ENCODE assay signal across 6 cellular contexts in the genomic region with DNA sequence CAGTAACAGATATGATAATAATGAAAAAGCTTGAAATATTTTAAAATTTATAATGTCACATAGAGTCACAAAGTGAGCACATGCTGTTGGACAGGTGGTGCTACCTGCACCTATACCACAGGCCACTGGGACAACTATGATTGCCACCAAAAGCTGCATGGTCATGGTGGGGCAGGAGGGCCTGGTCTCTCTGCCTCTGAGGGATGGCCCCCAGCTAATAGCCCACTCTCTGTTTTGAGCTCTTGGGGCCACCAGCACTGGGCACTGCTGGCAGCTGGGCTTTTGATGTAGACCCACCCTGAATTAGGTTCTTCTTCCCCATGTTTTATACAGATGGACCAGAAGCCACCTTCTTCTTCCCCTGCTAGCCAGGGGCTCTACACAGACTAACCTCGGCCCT.
"Had no signal": no experiment of that assay in that cellular context is flagged by ENCODE, and none has a peak within 500 bp of the region (broad histone marks: within the 10 kb centered on the region; RNA-seq: fewer than 3 reads in every experiment).

No MANE protein-coding gene starts in this region.

- H3K27ac Mint-ChIP-seq: GM23338, H9, IgD-negative memory B cell had no signal

- H3K4me1 Mint-ChIP-seq: GM23338, IgD-negative memory B cell had no signal

- H3K4me2 ChIP-seq: GM23338 had no signal

- ATAC-seq: GM23338, HepG2 had no signal

- H3K9me3 Mint-ChIP-seq: GM23338, H9 had no signal

- H3K4me3 ChIP-seq: GM23338 had no signal

- DNase-seq: H9, HCEC 1CT, KBM-7 had no signal

- H2AFZ ChIP-seq: GM23338 had no signal

- H3K27me3 Mint-ChIP-seq: IgD-negative memory B cell had no signal

- H3K4me3 Mint-ChIP-seq: GM23338, H9, IgD-negative memory B cell had no signal
